In the genomic region with DNA sequence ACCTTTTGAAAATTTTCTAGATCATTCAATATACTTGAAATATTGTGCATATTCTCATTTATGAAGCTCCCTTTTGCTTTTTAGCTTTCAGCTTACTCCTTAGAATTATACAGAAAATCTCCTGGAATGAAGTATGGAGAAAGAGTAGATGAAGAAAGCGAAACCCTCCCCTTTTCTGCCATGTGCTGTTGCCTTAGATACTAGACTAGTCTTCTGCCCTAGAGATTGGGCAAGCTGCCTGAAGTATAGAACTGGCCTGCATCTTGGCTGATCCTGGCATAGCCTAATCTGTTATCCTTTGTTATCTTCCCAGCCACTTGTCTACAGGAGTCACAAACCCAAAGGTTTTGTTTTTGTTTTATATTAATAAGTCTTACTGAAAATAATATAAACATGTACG, we compare ENCODE assay signal across 14 cellular contexts.
A peak's percentile ranks its signal among the peaks of the same experiment; 100 is the strongest.
DNase-seq lines count a peak whose midpoint lies in the region; ATAC-seq and TF ChIP-seq lines count a peak whose summit lies in the region.
"Had no signal": no experiment of that assay in that cellular context is flagged by ENCODE, and none has a peak within 500 bp of the region (broad histone marks: within the 10 kb centered on the region; RNA-seq: fewer than 3 reads in every experiment).

No MANE protein-coding gene starts in this region.

- H3K27me3 Mint-ChIP-seq in WTC11 (ENCODE audit: low read depth) (no peaks in the 10 kb centered on the region), progenitor cell of endocrine pancreas (no peaks in the 10 kb centered on the region)

- H3K4me3 ChIP-seq in SK-N-SH (ENCODE audit: low read depth in 2 of 2, low read length in 1 of 2) (no peak overlapping the region), fibroblast of the aortic adventitia (ENCODE audit: low read depth, low read length) (no peak overlapping the region)
- H3K4me3 ChIP-seq: GM23248 had no signal

- TF ChIP-seq CTCF in SK-N-SH (IDR thresholded peaks at IDR 0.05): no peak
- TF ChIP-seq CTCF in WTC11 (IDR thresholded peaks at IDR 0.05): no peak
- TF ChIP-seq CTCF in fibroblast of the aortic adventitia (IDR thresholded peaks at IDR 0.05; ENCODE audit: insufficient read depth, low read length): no peak
- no peak for TF ChIP-seq CTCF in progenitor cell of endocrine pancreas (IDR thresholded peaks at IDR 0.05; ENCODE audit: unreplicated experiment)

- H3K36me3 Mint-ChIP-seq in WTC11 (peaks cover 18% of the 10 kb centered on the region), progenitor cell of endocrine pancreas (ENCODE audit: insufficient read depth) (peaks cover 13% of the 10 kb centered on the region)

- peaks cover 8% of the 10 kb centered on the region; the same call in 1 of the 2 replicates for H3K9me3 ChIP-seq in SK-N-SH

- H3K27ac ChIP-seq in SK-N-SH (ENCODE audit: low read depth in 2 of 2, low read length in 1 of 2): peak overlapping the region; percentile 52 to 87; a peak in 2 of 4 replicates
- H3K27ac ChIP-seq: brain microvascular endothelial cell had no signal

- TF ChIP-seq RAD21 in SK-N-SH (IDR thresholded peaks at IDR 0.05; ENCODE audit: low read length): no peak

- no peaks in the 10 kb centered on the region for H3K27me3 ChIP-seq in SK-N-SH (ENCODE audit: insufficient read depth)
- H3K27me3 ChIP-seq: brain microvascular endothelial cell had no signal

- ATAC-seq in SK-N-SH treated with all-trans-retinoic acid at 6 μM for 48 hours: no peak
- ATAC-seq in WTC11: no peak
- ATAC-seq in HG02623 (IDR thresholded peaks at IDR 0.05; ENCODE audit: unreplicated experiment): no peak
- ATAC-seq in HG03135 (IDR thresholded peaks at IDR 0.05; ENCODE audit: unreplicated experiment): no peak

- CTCF ChIA-PET in SK-N-SH (lab: Yijun Ruan, JAX) (interaction anchor here (0.8 to 2.9 kb wide), 3 partner anchors 11 to 49 kb away, joined by 3 to 21 read pairs (median 3); no protein-coding TSS in a partner anchor), WTC11 (lab: Charles Lee) (interaction anchor here (0.5 kb wide), 1 partner anchor 167 kb away, joined by 3 read pairs; no protein-coding TSS in a partner anchor)

- peaks cover 0 to 22% of the 10 kb centered on the region in 2 experiments for H3K36me3 ChIP-seq in SK-N-SH (replicated peaks in 1 of 2; ENCODE audit: control insufficient read depth in 1 of 2, insufficient read depth in 2 of 2, low read length in 1 of 2)
- H3K36me3 ChIP-seq: brain microvascular endothelial cell had no signal

- intact Hi-C loops in posterior vena cava (cut with DNase I): no loop called here

- H3K9me3 Mint-ChIP-seq in WTC11 (peaks cover 13% of the 10 kb centered on the region), progenitor cell of endocrine pancreas (ENCODE audit: low read depth) (peaks cover 4% of the 10 kb centered on the region)

- 98% methylated on average over 2 of the region's 2 CpGs for WGBS in SK-N-SH (ENCODE audit: low lambda C conversion rate)

- H3K4me1 Mint-ChIP-seq in WTC11: peaks cover 48% of the 10 kb centered on the region
- H3K4me1 Mint-ChIP-seq in progenitor cell of endocrine pancreas (ENCODE audit: low read depth): peaks cover 52% of the 10 kb centered on the region

- peaks cover 12 to 26% of the 10 kb centered on the region in 2 experiments; a peak in 3 of 4 replicates for H3K4me1 ChIP-seq in SK-N-SH (ENCODE audit: control insufficient read depth in 1 of 2, insufficient read depth in 2 of 2, low read depth in 1 of 2, low read length in 1 of 2)

- H4K20me1 ChIP-seq in SK-N-SH (ENCODE audit: insufficient read depth): no peaks in the 10 kb centered on the region; the same call in 1 of the 2 replicates

- H3K9ac ChIP-seq in SK-N-SH: no peak overlapping the region
- H3K9ac ChIP-seq: GM23248 had no signal

- no peaks in the 10 kb centered on the region for H3K9me2 ChIP-seq in SK-N-SH

- no peak overlapping the region for H3K4me2 ChIP-seq in SK-N-SH

- no peaks in the 10 kb centered on the region for H3F3A ChIP-seq in SK-N-SH (replicated peaks; ENCODE audit: insufficient read depth)

- H3K27ac Mint-ChIP-seq in WTC11: peak overlapping the region; percentile 98; the same call in 1 of the 2 replicates
- peak overlapping the region; percentile 97 for H3K27ac Mint-ChIP-seq in progenitor cell of endocrine pancreas

- H3K79me2 ChIP-seq in SK-N-SH (ENCODE audit: insufficient read depth): peaks cover 77% of the 10 kb centered on the region

- POLR2A ChIA-PET in SK-N-SH (lab: Yijun Ruan, JAX): no interaction called here
- POLR2A ChIA-PET in WTC11 (lab: Charles Lee): interaction anchor here (0.5 kb wide), 1 partner anchor 34 kb away, joined by 4 read pairs; no protein-coding TSS in a partner anchor

- H3K4me3 Mint-ChIP-seq in WTC11 (no peak overlapping the region), progenitor cell of endocrine pancreas (ENCODE audit: low read depth) (no peak overlapping the region)

- DNase-seq in SK-N-SH (no peak), WTC11 (ENCODE audit: low spot score) (no peak), fibroblast of the aortic adventitia (ENCODE audit: low read depth) (peak; percentile 45), progenitor cell of endocrine pancreas (ENCODE audit: low spot score, unreplicated experiment) (no peak), posterior vena cava (ENCODE audit: low spot score) (no peak)
- DNase-seq: activated CD4-positive, alpha-beta T cell treated with anti-CD3 and anti-CD28 coated beads, Interleukin-2, amount 50 U/mL, for 1 hour; brain microvascular endothelial cell; GM23248; KG1; NCI-H1694 treated with DMSO at 0.1 percent for 48 hours; NCI-H526 had no signal

- H2AFZ ChIP-seq in SK-N-SH (ENCODE audit: low read depth): no peak overlapping the region
- H2AFZ ChIP-seq: GM23248 had no signal

- TF ChIP-seq EP300 in SK-N-SH (IDR thresholded peaks at IDR 0.05; ENCODE audit: borderline replicate concordance in 1 of 2, low read depth in 1 of 2, low read length in 1 of 2): no peak

TF ChIP-seq in SK-N-SH, 30 proteins besides CTCF, POLR2A, EP300 and RAD21:
- TF ChIP-seq MAX (IDR thresholded peaks at IDR 0.05; ENCODE audit: low read depth) (no peak), MXI1 (IDR thresholded peaks at IDR 0.05; ENCODE audit: low read depth, low read length) (no peak), RCOR1 (IDR thresholded peaks at IDR 0.05; ENCODE audit: low read length) (no peak), CHD2 (IDR thresholded peaks at IDR 0.05; ENCODE audit: low read length, partially characterized antibody) (no peak), ELF1 (IDR thresholded peaks at IDR 0.05) (no peak), SMC3 (IDR thresholded peaks at IDR 0.05; ENCODE audit: low read depth, low read length) (no peak), TCF12 (IDR thresholded peaks at IDR 0.05) (no peak), TAF1 (IDR thresholded peaks at IDR 0.05; ENCODE audit: borderline replicate concordance, low read depth, low read length) (no peak), NFIC (IDR thresholded peaks at IDR 0.05; ENCODE audit: borderline replicate concordance) (no peak), TEAD4 (IDR thresholded peaks at IDR 0.05; ENCODE audit: borderline replicate concordance, insufficient read depth) (no peak)
TF ChIP-seq in SK-N-SH: peak in this region for 0.

TF ChIP-seq in SK-N-SH treated with all-trans-retinoic acid at 6 μM for 48 hours, 23 proteins besides CTCF, POLR2A, EP300 and RAD21 (continues in another document):
- TF ChIP-seq ARNTL (CRISPR knock-in tag; IDR thresholded peaks at IDR 0.05; ENCODE audit: borderline replicate concordance, low read depth) (no peak), ISL1 (CRISPR knock-in tag; IDR thresholded peaks at IDR 0.05) (no peak), ZNF70 (CRISPR knock-in tag; IDR thresholded peaks at IDR 0.05) (no peak)
- TF ChIP-seq, protein P1, sequence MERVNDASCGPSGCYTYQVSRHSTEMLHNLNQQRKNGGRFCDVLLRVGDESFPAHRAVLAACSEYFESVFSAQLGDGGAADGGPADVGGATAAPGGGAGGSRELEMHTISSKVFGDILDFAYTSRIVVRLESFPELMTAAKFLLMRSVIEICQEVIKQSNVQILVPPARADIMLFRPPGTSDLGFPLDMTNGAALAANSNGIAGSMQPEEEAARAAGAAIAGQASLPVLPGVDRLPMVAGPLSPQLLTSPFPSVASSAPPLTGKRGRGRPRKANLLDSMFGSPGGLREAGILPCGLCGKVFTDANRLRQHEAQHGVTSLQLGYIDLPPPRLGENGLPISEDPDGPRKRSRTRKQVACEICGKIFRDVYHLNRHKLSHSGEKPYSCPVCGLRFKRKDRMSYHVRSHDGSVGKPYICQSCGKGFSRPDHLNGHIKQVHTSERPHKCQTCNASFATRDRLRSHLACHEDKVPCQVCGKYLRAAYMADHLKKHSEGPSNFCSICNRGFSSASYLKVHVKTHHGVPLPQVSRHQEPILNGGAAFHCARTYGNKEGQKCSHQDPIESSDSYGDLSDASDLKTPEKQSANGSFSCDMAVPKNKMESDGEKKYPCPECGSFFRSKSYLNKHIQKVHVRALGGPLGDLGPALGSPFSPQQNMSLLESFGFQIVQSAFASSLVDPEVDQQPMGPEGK (CRISPR knock-in tag; IDR thresholded peaks at IDR 0.05; ENCODE audit: borderline replicate concordance): no peak

TF ChIP-seq in WTC11, 78 proteins besides CTCF, POLR2A, EP300 and RAD21 (continues in another document):
- TF ChIP-seq ZNF416 (CRISPR knock-in tag; IDR thresholded peaks at IDR 0.05) (no peak), TCF7 (CRISPR knock-in tag; IDR thresholded peaks at IDR 0.05; ENCODE audit: low read depth) (no peak), PREB (CRISPR knock-in tag; IDR thresholded peaks at IDR 0.05; ENCODE audit: borderline replicate concordance) (no peak)
- TF ChIP-seq, protein P2, sequence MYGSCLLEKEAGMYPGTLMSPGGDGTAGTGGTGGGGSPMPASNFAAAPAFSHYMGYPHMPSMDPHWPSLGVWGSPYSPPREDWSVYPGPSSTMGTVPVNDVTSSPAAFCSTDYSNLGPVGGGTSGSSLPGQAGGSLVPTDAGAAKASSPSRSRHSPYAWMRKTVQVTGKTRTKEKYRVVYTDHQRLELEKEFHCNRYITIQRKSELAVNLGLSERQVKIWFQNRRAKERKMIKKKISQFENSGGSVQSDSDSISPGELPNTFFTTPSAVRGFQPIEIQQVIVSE (CRISPR knock-in tag; IDR thresholded peaks at IDR 0.05; ENCODE audit: borderline replicate concordance): no peak
